In genomic region chr9:123550012-123550411, GRCh38 we compare ENCODE assay signal across 12 cellular contexts.
DNase-seq lines count a peak whose midpoint lies in the region; ATAC-seq and TF ChIP-seq lines count a peak whose summit lies in the region.
"Had no signal": no experiment of that assay in that cellular context is flagged by ENCODE, and none has a peak within 500 bp of the region (broad histone marks: within the 10 kb centered on the region; RNA-seq: fewer than 3 reads in every experiment).

No MANE protein-coding gene starts in this region.

- H3K27ac Mint-ChIP-seq in WTC11, result no peak overlapping the region

- WGBS in mesenchymal stem cell, result 55% methylated on average over 2 of the region's 3 CpGs

- H3K4me3 ChIP-seq in HEK293 (ENCODE audit: low read depth, low read length), result no peak overlapping the region
- no peak overlapping the region for H3K4me3 ChIP-seq in mesenchymal stem cell (ENCODE audit: insufficient read depth in 1 of 2, low read depth in 1 of 2, low read length in 2 of 2)
- H3K4me3 ChIP-seq: spleen had no signal

- H2BK12ac ChIP-seq in mesenchymal stem cell (ENCODE audit: low read length in 2 of 2), result no peak overlapping the region

- H3K4me1 Mint-ChIP-seq in WTC11, result peaks cover 21% of the 10 kb centered on the region

- H2BK5ac ChIP-seq in mesenchymal stem cell (ENCODE audit: low read depth, low read length, poor library complexity, severe bottlenecking), result no peak overlapping the region

- no peaks in the 10 kb centered on the region for H3K27me3 ChIP-seq in mesenchymal stem cell (ENCODE audit: control insufficient read depth in 1 of 2, insufficient read depth in 1 of 2, low read length in 2 of 2)
- H3K27me3 ChIP-seq: spleen had no signal

- DNase-seq in NCI-H1417 (lab: John Stamatoyannopoulos, UW), result peak in 2 of 3 experiments; percentile 37 to 48
- DNase-seq in NCI-H1417 treated with DMSO at 0.1 percent for 48 hours (lab: John Stamatoyannopoulos, UW), result no peak
- DNase-seq in WTC11 (ENCODE audit: low spot score), result no peak
- no peak for DNase-seq in mesenchymal stem cell
- DNase-seq in HuH-7 (ENCODE audit: low spot score), result no peak
- DNase-seq: activated T-cell treated with anti-CD3 and anti-CD28 coated beads for 4 hours, DND-41, spleen, T-helper 1 cell had no signal

- peak overlapping the region in 1 of 2 experiments; percentile 2 for H3K18ac ChIP-seq in mesenchymal stem cell (ENCODE audit: low read depth in 1 of 2, low read length in 2 of 2)

- no peak overlapping the region for H3K4ac ChIP-seq in mesenchymal stem cell (ENCODE audit: low read depth in 1 of 2, low read length in 2 of 2)

- H3K4me1 ChIP-seq in HEK293 (ENCODE audit: control insufficient read depth, insufficient read depth, low read length) (no peaks in the 10 kb centered on the region; the same call in 1 of the 2 replicates), mesenchymal stem cell (ENCODE audit: control insufficient read depth, insufficient read depth, low read depth, low read length) (peaks cover 7% of the 10 kb centered on the region)

- H3K9me3 ChIP-seq in HEK293 (ENCODE audit: control insufficient read depth, insufficient read depth, low read depth, low read length) (no peaks in the 10 kb centered on the region), mesenchymal stem cell (ENCODE audit: control insufficient read depth, low read length) (no peaks in the 10 kb centered on the region)
- H3K9me3 ChIP-seq: spleen had no signal

- POLR2A ChIA-PET in HEK293 (lab: Yijun Ruan, JAX) (no interaction called here), WTC11 (lab: Charles Lee) (no interaction called here)

- H3K9me3 Mint-ChIP-seq in WTC11, result no peaks in the 10 kb centered on the region; the same call in 1 of the 2 replicates

- no peak overlapping the region for H3K14ac ChIP-seq in mesenchymal stem cell (ENCODE audit: low read length in 2 of 2)

- H2AFZ ChIP-seq in mesenchymal stem cell (ENCODE audit: low read depth, low read length), result no peak overlapping the region

- no peak overlapping the region for H3K9ac ChIP-seq in mesenchymal stem cell (ENCODE audit: low read length)

- TF ChIP-seq CTCF in HEK293 (tag by site-specific recombination; IDR thresholded peaks at IDR 0.05), result no peak
- TF ChIP-seq CTCF in WTC11 (IDR thresholded peaks at IDR 0.05), result no peak

- H3K79me1 ChIP-seq in mesenchymal stem cell (replicated peaks; ENCODE audit: low read length, poor library complexity, severe bottlenecking), result no peaks in the 10 kb centered on the region

- no peak overlapping the region for H3K23ac ChIP-seq in mesenchymal stem cell (ENCODE audit: low read length in 2 of 2)

- H2AK5ac ChIP-seq in mesenchymal stem cell (ENCODE audit: low read length, severe bottlenecking), result no peak overlapping the region

- H3K27ac ChIP-seq in HEK293 (ENCODE audit: extremely low read depth, low read depth, low read length) (no peak overlapping the region), mesenchymal stem cell (ENCODE audit: low read length, poor library complexity, severe bottlenecking) (no peak overlapping the region)
- H3K27ac ChIP-seq: spleen had no signal

- peak overlapping the region; percentile 25 for H4K8ac ChIP-seq in mesenchymal stem cell (ENCODE audit: low read length)

- peak overlapping the region; percentile 18 for H2BK15ac ChIP-seq in mesenchymal stem cell (ENCODE audit: low read depth, poor library complexity, severe bottlenecking)

- no peaks in the 10 kb centered on the region for H3K27me3 Mint-ChIP-seq in WTC11 (ENCODE audit: low read depth)

- ATAC-seq in WTC11, result peak; percentile 40; the same call in 1 of the 2 replicates
- no peak for ATAC-seq in GM21447 (IDR thresholded peaks at IDR 0.05; ENCODE audit: unreplicated experiment)
- no peak for ATAC-seq in HG03442 (IDR thresholded peaks at IDR 0.05; ENCODE audit: unreplicated experiment)

- H3K4me3 Mint-ChIP-seq in WTC11, result no peak overlapping the region

- H3K36me3 ChIP-seq in HEK293 (ENCODE audit: control insufficient read depth in 2 of 2, insufficient read depth in 1 of 2, low read length in 2 of 2), result no peaks in the 10 kb centered on the region
- no peaks in the 10 kb centered on the region for H3K36me3 ChIP-seq in mesenchymal stem cell (ENCODE audit: control insufficient read depth in 1 of 2, insufficient read depth in 2 of 2, low read depth in 1 of 2, low read length in 2 of 2)

- H4K91ac ChIP-seq in mesenchymal stem cell (ENCODE audit: low read length), result no peak overlapping the region

- H2BK120ac ChIP-seq in mesenchymal stem cell (ENCODE audit: low read depth, low read length), result no peak overlapping the region

- H3K36me3 Mint-ChIP-seq in WTC11, result peaks cover 2% of the 10 kb centered on the region; the same call in 1 of the 2 replicates

- H3K4me2 ChIP-seq in mesenchymal stem cell (ENCODE audit: low read length, poor library complexity, severe bottlenecking), result no peak overlapping the region

- CTCF ChIA-PET in HEK293 (lab: Yijun Ruan, JAX), result interaction anchor here (0.7 kb wide), 1 partner anchor 385 kb away, joined by 3 read pairs; no protein-coding TSS in a partner anchor
- CTCF ChIA-PET in WTC11 (lab: Charles Lee), result interaction anchor here (0.7 to 1.7 kb wide), 5 partner anchors 148 to 491 kb away, joined by 3 to 4 read pairs (median 3); no protein-coding TSS in a partner anchor

TF ChIP-seq in HEK293, 187 proteins besides CTCF, POLR2A, EP300 and RAD21 (continues in another document):
- no peak for TF ChIP-seq ZNF140 (tag by site-specific recombination; IDR thresholded peaks at IDR 0.05)
- no peak for TF ChIP-seq ZNF26 (tag by site-specific recombination; IDR thresholded peaks at IDR 0.05)
- no peak for TF ChIP-seq HOXD13 (CRISPR knock-in tag; IDR thresholded peaks at IDR 0.05; ENCODE audit: borderline replicate concordance)
- peak; percentile 51 for TF ChIP-seq ZNF692 (tag by site-specific recombination; IDR thresholded peaks at IDR 0.05)
- no peak for TF ChIP-seq ZNF292 (tag by site-specific recombination; IDR thresholded peaks at IDR 0.05; ENCODE audit: borderline replicate concordance, low read depth)
- no peak for TF ChIP-seq OSR2 (tag by site-specific recombination; IDR thresholded peaks at IDR 0.05)
- TF ChIP-seq ZNF416 (tag by site-specific recombination; IDR thresholded peaks at IDR 0.05), result no peak

TF ChIP-seq in WTC11, 78 proteins besides CTCF, POLR2A, EP300 and RAD21:
- TF ChIP-seq IRF2 (CRISPR knock-in tag; IDR thresholded peaks at IDR 0.05; ENCODE audit: borderline replicate concordance, low read depth), result no peak
- no peak for TF ChIP-seq ZNF281 (CRISPR knock-in tag; IDR thresholded peaks at IDR 0.05)
- no peak for TF ChIP-seq USF1 (CRISPR knock-in tag; IDR thresholded peaks at IDR 0.05)
- no peak for TF ChIP-seq ZSCAN18 (CRISPR knock-in tag; IDR thresholded peaks at IDR 0.05)

Comparison
In these comparisons a context has a peak if more than half of its experiments do, and no peak if none do; other contexts are left out.
1. DNase-seq: peak in NCI-H1417 (2 of 3); none in NCI-H1417 treated with DMSO at 0.1 percent for 48 hours (single experiment), WTC11 (single experiment), mesenchymal stem cell (single experiment) and HuH-7 (single experiment).